9 cellular contexts compared by ENCODE assay signal in genomic region chr12:48978741-48979601, GRCh38. TPM values are rescaled to one million over a fixed set of nuclear protein-coding genes. Genes with fewer than 3 reads are reported as not detected.
DNase-seq lines count a peak whose midpoint lies in the region; ATAC-seq, FAIRE-seq and TF ChIP-seq lines count a peak whose summit lies in the region.
"Had no signal": no experiment of that assay in that cellular context is flagged by ENCODE, and none has a peak within 500 bp of the region (broad histone marks: within the 10 kb centered on the region; RNA-seq: fewer than 3 reads in every experiment).

No MANE protein-coding gene starts in this region.

- DNase-seq in A549 (ENCODE audit: low read depth in 1 of 2, low spot score in 1 of 2) (no peak), H7 (peak; percentile 68), ascending aorta (ENCODE audit: low spot score in 2 of 2) (no peak), NCI-H446 (lab: John Stamatoyannopoulos, UW) (no peak), KBM-7 (no peak), transverse colon (no peak)

- TF ChIP-seq CTCF in A549 (IDR thresholded peaks at IDR 0.05) (no peak), ascending aorta (IDR thresholded peaks at IDR 0.05) (no peak), transverse colon (IDR thresholded peaks at IDR 0.05) (no peak)

- peak overlapping the region; percentile 96 for H3K4me2 ChIP-seq in A549

- no peak for TF ChIP-seq RAD21 in A549 (conservative IDR thresholded peaks at IDR 0.05 in 1 of 2, IDR thresholded peaks at IDR 0.05 in 1 of 2)

- H3K36me3 ChIP-seq in H7 (replicated peaks; ENCODE audit: control insufficient read depth, insufficient read depth, low read length) (no peaks in the 10 kb centered on the region), ascending aorta (no peaks in the 10 kb centered on the region), mucosa of stomach (ENCODE audit: control insufficient read depth, insufficient read depth, low read length) (no peaks in the 10 kb centered on the region), transverse colon (no peaks in the 10 kb centered on the region)

- in situ Hi-C loops in KBM-7 (cut with MboI; ENCODE audit: low pct_unique_long_range_greater_than_20kb, low sequenced_read_pairs) = no loop called here
- in situ Hi-C loops in transverse colon (cut with MboI; ENCODE audit: low pct_ligation_motif_present in 1 of 4, low pct_unique_long_range_greater_than_20kb in 1 of 4, low sequenced_read_pairs in 3 of 4) = no loop called here

- H3K27ac ChIP-seq in A549 (peak overlapping the region in 1 of 2 experiments; percentile 31; a peak in 1 of 6 replicates), ascending aorta (no peak overlapping the region), transverse colon (no peak overlapping the region)

- ATAC-seq in A549 = peak in 1 of 2 experiments; percentile 0; a peak in 2 of 6 replicates
- no peak for ATAC-seq in activated CD4-positive, CD25-positive, alpha-beta regulatory T cell treated with anti-CD3 and anti-CD28 coated beads, Interleukin-2, amount 50 U/mL, for 24 hours

- H3K9me3 ChIP-seq in A549 (no peaks in the 10 kb centered on the region), ascending aorta (no peaks in the 10 kb centered on the region), mucosa of stomach (ENCODE audit: control insufficient read depth, low read length) (no peaks in the 10 kb centered on the region), transverse colon (no peaks in the 10 kb centered on the region)

- peak overlapping the region; percentile 41 for H3K9ac ChIP-seq in mucosa of stomach (ENCODE audit: low read length)

- 43% methylated on average over 40 of the region's 45 CpGs for WGBS in A549 (ENCODE audit: missing lambda C conversion rate)
- WGBS in transverse colon (ENCODE audit: low coverage in 1 of 2), 2 donors = 6% methylated on average over 40 of the region's 45 CpGs; no CpG with 5 or more reads in 1 of the 2 donors

- intact Hi-C loops in ascending aorta (cut with DNase I) (no loop called here), transverse colon (cut with DNase I; ENCODE audit: low total_unique reads) (no loop called here)

- H3K4me1 ChIP-seq in A549 (peaks cover 16% of the 10 kb centered on the region; the same call in 2 of the 3 replicates), ascending aorta (peaks cover 25 to 29% of the 10 kb centered on the region in 2 donors), mucosa of stomach (ENCODE audit: control insufficient read depth, insufficient read depth, low read length) (peaks cover 46% of the 10 kb centered on the region), transverse colon (peaks cover 34 to 47% (median 40%) of the 10 kb centered on the region in 4 donors)

- CTCF ChIA-PET in A549 (lab: Yijun Ruan, JAX) = interaction anchor here (0.5 to 77.5 kb wide), 14 partner anchors 1 to 801 kb away, joined by 3 to 2584 read pairs (median 11); partner anchors contain the start of genes ARF3, DDN, FKBP11 and PRKAG1

- no peak for TF ChIP-seq EP300 in A549 (IDR thresholded peaks at IDR 0.05)
- no peak for TF ChIP-seq EP300 in transverse colon (IDR thresholded peaks at IDR 0.05; ENCODE audit: low read depth)

- H3K27me3 ChIP-seq in H7 (ENCODE audit: control insufficient read depth, insufficient read depth, low read length) (peaks cover 97% of the 10 kb centered on the region), ascending aorta (peaks cover 27% of the 10 kb centered on the region), mucosa of stomach (ENCODE audit: control insufficient read depth, insufficient read depth, low read length) (peaks cover 87% of the 10 kb centered on the region), transverse colon (peaks cover 95% of the 10 kb centered on the region)

- TF ChIP-seq POLR2A in A549 (IDR thresholded peaks at IDR 0.05; ENCODE audit: low read length) (no peak), transverse colon (IDR thresholded peaks at IDR 0.05) (no peak)

- no peak for FAIRE-seq in A549 (lab: Jason Lieb, UNC)

- H3K4me3 ChIP-seq in A549 (peak overlapping the region; percentile 42; the same call in 1 of the 3 replicates), H7 (ENCODE audit: insufficient read depth, low read depth, low read length) (peak overlapping the region; percentile 12), ascending aorta (peak overlapping the region; percentile 41 to 60), mucosa of stomach (ENCODE audit: low read length) (peak overlapping the region; percentile 36), transverse colon (peak overlapping the region in 2 of 4 donors; percentile 28 to 45)

- POLR2A ChIA-PET in A549 (lab: Yijun Ruan, JAX) = no interaction called here

TF ChIP-seq in A549, 52 proteins besides CTCF, POLR2A, EP300 and RAD21:
- no peak for TF ChIP-seq ATOH8 (CRISPR knock-in tag; IDR thresholded peaks at IDR 0.05; ENCODE audit: low read depth)

RNA-seq across cellular contexts. Expression of gene WNT1, which starts 0.8 kb away (rescaled TPM):
- polyA plus RNA-seq in A549 (2011; rRNA removed) (not detected in 2 replicates), A549 (2017; fragmentation: RNase III; extraction: RNeasy Plus Mini Kit Qiagen cat#74134 plus additional on column Dnase treatment) (not detected in 3 replicates)
- polyA plus RNA-seq in A549 (2012; cell fraction: cytosol; rRNA removed) = 0.03 TPM in 1 of 2 replicates, not detected in the other
- polyA plus RNA-seq in A549 (2012; cell fraction: nucleus; rRNA removed) = 0.06 TPM in 1 of 2 replicates, not detected in the other
- polyA minus RNA-seq in A549 (2011; rRNA and poly(A)+ RNA removed) = not detected in 2 replicates
- not detected in 2 replicates for total RNA-seq in H7 (2014; rRNA removed; shearing (Covaris generic))
- total RNA-seq in ascending aorta (not detected), transverse colon (not detected)
- total RNA-seq: glomerular endothelial cell had no signal

RNA-seq across cellular contexts. Expression of gene WNT10B, which starts 7.4 kb away (rescaled TPM):
- polyA plus RNA-seq in A549 (2011; rRNA removed) = 1.8 and 2.0 TPM in 2 replicates
- 3.0 and 3.5 TPM in 2 replicates for polyA plus RNA-seq in A549 (2012; cell fraction: cytosol; rRNA removed)
- polyA plus RNA-seq in A549 (2012; cell fraction: nucleus; rRNA removed) = 4.2 and 4.5 TPM in 2 replicates
- 1.5 to 1.9 TPM (median 1.7 TPM) in 3 replicates for polyA plus RNA-seq in A549 (2017; fragmentation: RNase III; extraction: RNeasy Plus Mini Kit Qiagen cat#74134 plus additional on column Dnase treatment)
- polyA minus RNA-seq in A549 (2011; rRNA and poly(A)+ RNA removed) = 1.0 and 1.8 TPM in 2 replicates
- 0.83 and 0.92 TPM in 2 replicates for total RNA-seq in H7 (2014; rRNA removed; shearing (Covaris generic))
- total RNA-seq in ascending aorta = 0.85 TPM
- 1 to 10 TPM in 1 of 4 donors, under 1 TPM in 1, not detected in 2; 0.41 to 1.4 TPM for total RNA-seq in transverse colon
- total RNA-seq: glomerular endothelial cell had no signal

RNA-seq across cellular contexts. Expression of gene DDN, which starts 20.2 kb away (rescaled TPM):
- 0.12 TPM in 2 replicates for polyA plus RNA-seq in A549 (2011; rRNA removed)
- polyA plus RNA-seq in A549 (2012; cell fraction: cytosol; rRNA removed) = 0.16 and 0.25 TPM in 2 replicates
- 0.52 and 0.54 TPM in 2 replicates for polyA plus RNA-seq in A549 (2012; cell fraction: nucleus; rRNA removed)
- 0.34 to 0.50 TPM (median 0.38 TPM) in 3 replicates for polyA plus RNA-seq in A549 (2017; fragmentation: RNase III; extraction: RNeasy Plus Mini Kit Qiagen cat#74134 plus additional on column Dnase treatment)
- 0.08 and 0.19 TPM in 2 replicates for polyA minus RNA-seq in A549 (2011; rRNA and poly(A)+ RNA removed)
- 0.10 and 0.30 TPM in 2 replicates for total RNA-seq in H7 (2014; rRNA removed; shearing (Covaris generic))
- total RNA-seq in ascending aorta = not detected
- under 1 TPM in 2 of 4 donors, not detected in 2; 0.27 to 0.32 TPM for total RNA-seq in transverse colon

RNA-seq across cellular contexts. Expression of gene ARF3, which starts 21.7 kb away (rescaled TPM):
- polyA plus RNA-seq in A549 (2011; rRNA removed) = 281 and 287 TPM in 2 replicates
- 232 and 234 TPM in 2 replicates for polyA plus RNA-seq in A549 (2012; cell fraction: cytosol; rRNA removed)
- polyA plus RNA-seq in A549 (2012; cell fraction: nucleus; rRNA removed) = 162 and 182 TPM in 2 replicates
- 133 to 138 TPM (median 138 TPM) in 3 replicates for polyA plus RNA-seq in A549 (2017; fragmentation: RNase III; extraction: RNeasy Plus Mini Kit Qiagen cat#74134 plus additional on column Dnase treatment)
- 136 and 144 TPM in 2 replicates for polyA minus RNA-seq in A549 (2011; rRNA and poly(A)+ RNA removed)
- total RNA-seq in H7 (2014; rRNA removed; shearing (Covaris generic)) = 68.9 and 95.1 TPM in 2 replicates
- 68.4 TPM for total RNA-seq in ascending aorta
- total RNA-seq in transverse colon = 100 to 1,000 TPM in 2 of 4 donors, 10 to 100 TPM in 2; 30.8 to 117 (median 99.8) TPM

RNA-seq across cellular contexts. Expression of gene PRKAG1, which starts 39.6 kb away (rescaled TPM):
- 100 and 117 TPM in 2 replicates for polyA plus RNA-seq in A549 (2011; rRNA removed)
- 31.5 and 35.2 TPM in 2 replicates for polyA plus RNA-seq in A549 (2012; cell fraction: cytosol; rRNA removed)
- 18.3 and 29.2 TPM in 2 replicates for polyA plus RNA-seq in A549 (2012; cell fraction: nucleus; rRNA removed)
- polyA plus RNA-seq in A549 (2017; fragmentation: RNase III; extraction: RNeasy Plus Mini Kit Qiagen cat#74134 plus additional on column Dnase treatment) = 40.0 to 42.8 TPM (median 41.9 TPM) in 3 replicates
- 31.8 and 33.6 TPM in 2 replicates for polyA minus RNA-seq in A549 (2011; rRNA and poly(A)+ RNA removed)
- 44.2 and 51.1 TPM in 2 replicates for total RNA-seq in H7 (2014; rRNA removed; shearing (Covaris generic))
- 32.8 TPM for total RNA-seq in ascending aorta
- total RNA-seq in transverse colon = 10 to 100 TPM; 21.7 to 44.0 (median 42.3) TPM
